In genomic region chr22:41832553-41833368, GRCh38 we compare ENCODE assay signal across 8 cellular contexts. TPM values are rescaled to one million over a fixed set of nuclear protein-coding genes. Genes with fewer than 3 reads are reported as not detected.
DNase-seq lines count a peak whose midpoint lies in the region; ATAC-seq, FAIRE-seq and TF ChIP-seq lines count a peak whose summit lies in the region.

SREBF2 (plus strand) TSS chr22:41833105; CDS start chr22:41833271, 166 bp downstream.

- intact Hi-C loops in aorta (cut with DNase I), result loop anchor here in 1 of 2 donors (2.0 kb wide), 1 partner anchor 32 kb away; the partner anchor contains the start of gene CCDC134

- no peaks in the 10 kb centered on the region for H3K9me3 ChIP-seq in aorta (ENCODE audit: control insufficient read depth, low read length)

- peak; percentile 99 for FAIRE-seq in GM18507 (lab: Jason Lieb, UNC)

- no peak for TF ChIP-seq CTCF in astrocyte of the cerebellum (IDR thresholded peaks at IDR 0.05; ENCODE audit: low read depth, low read length, missing control alignments)

- H3K36me3 ChIP-seq in rectal smooth muscle tissue (ENCODE audit: control insufficient read depth, insufficient read depth, low read length), result no peaks in the 10 kb centered on the region
- no peaks in the 10 kb centered on the region for H3K36me3 ChIP-seq in aorta (ENCODE audit: control insufficient read depth in 1 of 2, insufficient read depth in 2 of 2, low read length in 1 of 2)

- ATAC-seq in HG02981 (IDR thresholded peaks at IDR 0.05; ENCODE audit: unreplicated experiment) (peak; percentile 81), aorta (ENCODE audit: low FRiP score) (peak; percentile 97)

- H3K9ac ChIP-seq in rectal smooth muscle tissue (ENCODE audit: low read length), result peak within 1 kb of the TSS; percentile 68

- H3K27ac ChIP-seq in rectal smooth muscle tissue (ENCODE audit: low read depth, low read length) (peak within 1 kb of the TSS; percentile 87), aorta (ENCODE audit: low read depth in 1 of 2, low read length in 2 of 2) (peak within 1 kb of the TSS in 1 of 2 donors; percentile 89)

- H3K4me3 ChIP-seq in astrocyte of the cerebellum (ENCODE audit: low read depth, low read length) (peak within 1 kb of the TSS; percentile 75), rectal smooth muscle tissue (ENCODE audit: low read length) (peak within 1 kb of the TSS; percentile 81), aorta (ENCODE audit: low read length in 2 of 2) (peak within 1 kb of the TSS; percentile 80 to 92)

- no peaks in the 10 kb centered on the region for H3K27me3 ChIP-seq in rectal smooth muscle tissue (ENCODE audit: control insufficient read depth, insufficient read depth, low read length)
- no peaks in the 10 kb centered on the region for H3K27me3 ChIP-seq in aorta (ENCODE audit: control insufficient read depth in 1 of 2, insufficient read depth in 2 of 2, low read length in 1 of 2)

- WGBS in aorta, 2 donors, result 0% methylated on average over 59 to 75 of the region's 75 CpGs

- H3K4me1 ChIP-seq in rectal smooth muscle tissue (ENCODE audit: control insufficient read depth, insufficient read depth, low read length), result peaks cover 2% of the 10 kb centered on the region
- H3K4me1 ChIP-seq in aorta (ENCODE audit: control insufficient read depth in 1 of 2, insufficient read depth in 2 of 2, low read length in 2 of 2), result no peaks in the 10 kb centered on the region

- in situ Hi-C loops in astrocyte of the cerebellum (cut with HindIII; ENCODE audit: low sequenced_read_pairs), result loop anchor here (10.0 kb wide), 1 partner anchor 102 kb away; no protein-coding TSS in a partner anchor

- peak; percentile 93 for DNase-seq in GM18507 (ENCODE audit: extremely low spot score, insufficient read length, low read depth)
- peak; percentile 91 for DNase-seq in NCI-H2029 treated with DMSO at 0.1 percent for 48 hours (lab: John Stamatoyannopoulos, UW)
- peak; percentile 97 for DNase-seq in T-helper 9 cell
- peak; percentile 99 for DNase-seq in astrocyte of the cerebellum (ENCODE audit: low read depth)
- peak; percentile 99 for DNase-seq in hepatic stellate cell (ENCODE audit: low spot score)
- peak; percentile 100 for DNase-seq in aorta

RNA-seq across cellular contexts. Expression of gene SREBF2, which starts in this region (rescaled TPM):
- total RNA-seq in aorta, result 10 to 100 TPM; 68.2 to 86.3 TPM
- 10 to 100 TPM; 11.0 to 19.2 TPM for polyA plus RNA-seq in aorta
